11 cellular contexts compared by ENCODE assay signal in the genomic region with DNA sequence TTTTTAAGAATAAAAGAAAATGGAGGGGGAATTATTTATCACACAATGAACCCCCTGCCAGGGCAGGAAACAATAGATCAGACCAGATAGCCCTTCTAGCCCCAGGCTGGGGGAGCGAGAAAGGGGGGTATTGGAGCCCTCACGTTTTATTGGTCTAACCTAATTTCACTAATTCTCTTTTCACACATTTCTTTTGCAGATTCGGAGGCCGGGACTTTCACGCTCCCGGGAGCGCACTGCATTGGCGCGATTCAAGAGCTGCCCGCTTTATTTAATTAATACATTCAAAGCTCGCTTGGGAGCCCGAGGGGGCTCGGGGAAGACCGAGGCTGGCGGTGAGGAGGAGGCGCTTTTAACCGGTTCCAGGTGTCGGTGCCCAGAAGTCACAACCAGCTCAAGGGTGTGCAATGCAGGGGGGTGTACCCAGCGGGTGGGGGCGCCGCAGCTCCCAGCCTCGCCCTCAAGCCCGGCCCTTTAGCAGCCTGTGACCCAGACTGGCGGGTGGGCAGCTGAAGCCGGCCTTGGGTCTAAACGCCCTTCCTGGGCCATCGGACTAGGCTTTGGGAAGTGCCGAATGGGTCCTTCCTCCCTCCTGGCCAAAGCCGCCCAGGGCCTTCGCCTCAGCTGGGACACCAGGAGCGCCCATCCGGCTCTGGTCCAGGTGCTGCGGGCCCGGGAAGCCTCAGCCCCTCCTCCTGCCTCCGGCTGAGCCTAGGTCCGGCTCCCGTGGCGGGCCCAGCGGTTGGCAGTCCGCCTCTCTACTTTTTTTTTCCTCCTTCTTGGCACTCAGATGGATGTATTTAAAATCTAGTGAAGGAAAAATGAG. TPM values are rescaled to one million over a fixed set of nuclear protein-coding genes. Genes with fewer than 3 reads are reported as not detected.
DNase-seq lines count a peak whose midpoint lies in the region; ATAC-seq and TF ChIP-seq lines count a peak whose summit lies in the region.
"Had no signal": no experiment of that assay in that cellular context is flagged by ENCODE, and none has a peak within 500 bp of the region (broad histone marks: within the 10 kb centered on the region; RNA-seq: fewer than 3 reads in every experiment).

No MANE protein-coding gene starts in this region.

- BruUV-seq in Calu3 (replicated peaks; lab: Mats Ljungman, UMichigan): no TSS peak

- H3K9me3 ChIP-seq in HUES48 (ENCODE audit: control insufficient read depth, insufficient read depth, low read length): no peaks in the 10 kb centered on the region; the same call in 1 of the 2 replicates
- no peaks in the 10 kb centered on the region for H3K9me3 ChIP-seq in neuron (ENCODE audit: low read length)
- no peaks in the 10 kb centered on the region for H3K9me3 ChIP-seq in HAP-1
- H3K9me3 ChIP-seq: body of pancreas had no signal

- no peaks in the 10 kb centered on the region for H3K9me3 Mint-ChIP-seq in Calu3 (ENCODE audit: low read depth, unreplicated experiment)

- TF ChIP-seq CTCF in Calu3 (IDR thresholded peaks at IDR 0.05; ENCODE audit: unreplicated experiment) (no peak), coronary artery (IDR thresholded peaks at IDR 0.05) (no peak), GM13977 (IDR thresholded peaks at IDR 0.05; ENCODE audit: extremely low read depth, insufficient read depth, missing control alignments) (no peak)

- in situ Hi-C loops in HAP-1 (cut with MboI; ENCODE audit: low sequenced_read_pairs): no loop called here
- in situ Hi-C loops in GM13977 (cut with MboI; ENCODE audit: low pct_unique_long_range_greater_than_20kb, low sequenced_read_pairs, unreplicated experiment): no loop called here

- H3K27ac Mint-ChIP-seq in Calu3 (ENCODE audit: unreplicated experiment): no peak overlapping the region

- no peak for ATAC-seq in HG03521 (IDR thresholded peaks at IDR 0.05; ENCODE audit: unreplicated experiment)
- ATAC-seq: body of pancreas had no signal

- CTCF ChIA-PET in Calu3 (lab: Charles Lee): no interaction called here

- H2AFZ ChIP-seq in neuron (ENCODE audit: low read depth, low read length): peak overlapping the region; percentile 48

- H3K36me3 ChIP-seq in HUES48 (ENCODE audit: control insufficient read depth, insufficient read depth, low read length): no peaks in the 10 kb centered on the region
- H3K36me3 ChIP-seq in neuron (ENCODE audit: insufficient read depth, low read length): no peaks in the 10 kb centered on the region
- no peaks in the 10 kb centered on the region for H3K36me3 ChIP-seq in HAP-1 (replicated peaks)

- H3K27ac ChIP-seq in HUES48 (ENCODE audit: low read depth, low read length): no peak overlapping the region
- no peak overlapping the region for H3K27ac ChIP-seq in coronary artery
- H3K27ac ChIP-seq: body of pancreas had no signal

- intact Hi-C loops in Calu3 (cut with micrococcal nuclease; ENCODE audit: unreplicated experiment): no loop called here

- H3K4me1 Mint-ChIP-seq in Calu3 (ENCODE audit: low read depth, unreplicated experiment): no peaks in the 10 kb centered on the region

- H3K4me1 ChIP-seq in HUES48 (ENCODE audit: control insufficient read depth, insufficient read depth, low read length): peaks cover 46% of the 10 kb centered on the region
- H3K4me1 ChIP-seq in neuron (ENCODE audit: insufficient read depth, low read length): peaks cover 51% of the 10 kb centered on the region
- H3K4me1 ChIP-seq in HAP-1: peaks cover 23% of the 10 kb centered on the region

- H3K4me3 ChIP-seq in HUES48 (ENCODE audit: low read depth, low read length) (peak overlapping the region; percentile 47), coronary artery (peak overlapping the region; percentile 66), neuron (ENCODE audit: low read length) (peak overlapping the region; percentile 37), HAP-1 (no peak overlapping the region)
- H3K4me3 ChIP-seq: body of pancreas had no signal

- H3K27me3 ChIP-seq in HUES48 (ENCODE audit: control insufficient read depth, insufficient read depth, low read length): peaks cover 100% of the 10 kb centered on the region
- H3K27me3 ChIP-seq in neuron (ENCODE audit: insufficient read depth, low read length): peaks cover 69% of the 10 kb centered on the region
- no peaks in the 10 kb centered on the region for H3K27me3 ChIP-seq in HAP-1 (ENCODE audit: low read depth)

- peak overlapping the region; percentile 70 for H3K4me3 Mint-ChIP-seq in Calu3 (ENCODE audit: low read depth, unreplicated experiment)

- no peak overlapping the region for H3K9ac ChIP-seq in HUES48 (ENCODE audit: low read depth, low read length)

- no peak for DNase-seq in Calu3
- DNase-seq in coronary artery (ENCODE audit: low spot score): no peak
- no peak for DNase-seq in HAP-1 (ENCODE audit: low spot score in 2 of 2)
- no peak for DNase-seq in GF-D8 (lab: John Stamatoyannopoulos, UW)
- DNase-seq in GM13977 (ENCODE audit: low spot score): no peak
- DNase-seq: body of pancreas, kidney glomerular epithelial cell had no signal

- H3K36me3 Mint-ChIP-seq in Calu3 (ENCODE audit: insufficient read depth, unreplicated experiment): peaks cover 7% of the 10 kb centered on the region

- H3K27me3 Mint-ChIP-seq in Calu3 (ENCODE audit: unreplicated experiment): peaks cover 66% of the 10 kb centered on the region

RNA-seq across cellular contexts. Expression of a gene that starts 5.3 kb away (rescaled TPM):
- total RNA-seq in Calu3 (2022): not detected in 2 replicates
- total RNA-seq: body of pancreas, LHCN-M2 had no signal
